Comparison of ENCODE assay signal across 10 cellular contexts in the genomic region with DNA sequence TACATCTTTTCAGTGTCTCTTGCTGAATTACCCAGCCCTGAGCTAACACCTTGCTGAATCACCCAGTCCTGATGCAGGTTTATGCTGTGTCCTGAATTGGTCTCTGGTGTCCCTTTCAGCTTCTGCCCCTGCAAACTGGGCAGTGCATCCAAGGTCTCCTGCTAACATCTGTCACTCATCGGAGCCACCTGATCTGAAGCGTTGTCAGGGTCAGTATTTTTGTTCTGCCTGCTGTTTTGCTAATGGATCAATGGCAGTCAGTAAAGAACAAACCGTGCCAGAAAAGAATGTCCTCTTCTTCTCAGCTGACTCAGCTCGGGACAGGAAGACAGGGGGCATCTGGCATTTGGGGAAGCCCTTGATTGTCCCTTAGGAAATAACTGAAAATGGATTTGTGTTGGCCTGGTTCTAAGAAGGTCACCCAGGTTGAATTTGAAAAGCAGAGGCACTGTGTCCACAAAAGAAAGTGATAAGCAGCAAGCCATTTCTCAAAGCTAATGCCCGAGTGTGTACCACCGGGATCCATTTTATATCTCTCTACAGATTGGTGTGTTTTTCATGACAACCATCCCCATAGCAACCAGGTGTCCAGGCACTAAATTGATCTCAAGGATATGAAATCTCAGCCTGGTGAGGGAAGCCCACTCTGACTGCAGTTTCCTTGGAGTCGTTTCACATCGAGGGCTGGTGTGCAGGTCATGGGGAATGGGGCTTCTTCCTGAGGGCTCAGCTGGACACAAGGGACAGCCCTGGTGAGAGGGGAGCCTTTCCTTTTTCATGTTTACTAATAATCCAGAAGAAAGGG.
DNase-seq lines count a peak whose midpoint lies in the region; ATAC-seq and TF ChIP-seq lines count a peak whose summit lies in the region.
"Had no signal": no experiment of that assay in that cellular context is flagged by ENCODE, and none has a peak within 500 bp of the region (broad histone marks: within the 10 kb centered on the region; RNA-seq: fewer than 3 reads in every experiment).

No MANE protein-coding gene starts in this region.

- H3F3A ChIP-seq in PC-3 (ENCODE audit: low read length, unreplicated experiment) = peaks cover 9% of the 10 kb centered on the region

- no peaks in the 10 kb centered on the region for H3K79me2 ChIP-seq in PC-3 (ENCODE audit: low read length)

- no peak for TF ChIP-seq EP300 in suprapubic skin (IDR thresholded peaks at IDR 0.05)

- intact Hi-C loops in PC-3 (cut with micrococcal nuclease) = loop anchor here (5.0 kb wide), 1 partner anchor 243 kb away; no protein-coding TSS in a partner anchor

- H3K27ac ChIP-seq in cingulate gyrus (ENCODE audit: low read depth, low read length) = peak overlapping the region; percentile 25
- H3K27ac ChIP-seq in suprapubic skin = peak overlapping the region; percentile 98
- no peak overlapping the region for H3K27ac ChIP-seq in PC-3 (ENCODE audit: low read length)

- H2AFZ ChIP-seq in PC-3 (ENCODE audit: low read length) = no peak overlapping the region

- H3K4me1 ChIP-seq in mucosa of stomach (ENCODE audit: control insufficient read depth, insufficient read depth, low read length) = peaks cover 82% of the 10 kb centered on the region
- H3K4me1 ChIP-seq in suprapubic skin = peaks cover 87% of the 10 kb centered on the region
- H3K4me1 ChIP-seq in PC-3 (ENCODE audit: insufficient read depth, low read length) = peaks cover 27% of the 10 kb centered on the region

- TF ChIP-seq CTCF in suprapubic skin (IDR thresholded peaks at IDR 0.05) (no peak), PC-3 (conservative IDR thresholded peaks at IDR 0.05; ENCODE audit: low read depth, low read length) (no peak)

- no peaks in the 10 kb centered on the region for H4K20me1 ChIP-seq in PC-3 (ENCODE audit: low read length)

- ATAC-seq in PC-3 = no peak
- ATAC-seq: activated CD4-positive, CD25-positive, alpha-beta regulatory T cell treated with anti-CD3 and anti-CD28 coated beads, Interleukin-2, amount 50 U/mL, for 24 hours; activated naive CD4-positive, alpha-beta T cell treated with anti-CD3 and anti-CD28 coated beads, Interleukin-2, amount 50 U/mL, for 72 hours had no signal

- WGBS in suprapubic skin = 75% methylated on average over 8 of the region's 8 CpGs

- POLR2A ChIA-PET in PC-3 (lab: Charles Lee; ENCODE audit: unreplicated experiment) = no interaction called here

- H3K9ac ChIP-seq in mucosa of stomach (ENCODE audit: low read length) (peak overlapping the region; percentile 3), PC-3 (ENCODE audit: low read length) (no peak overlapping the region)

- CTCF ChIA-PET in PC-3 (lab: Charles Lee) = no interaction called here

- H3K4me3 ChIP-seq in mucosa of stomach (ENCODE audit: low read length) (no peak overlapping the region), suprapubic skin (no peak overlapping the region), PC-3 (ENCODE audit: low read length) (no peak overlapping the region)

- H3K36me3 ChIP-seq in mucosa of stomach (ENCODE audit: control insufficient read depth, insufficient read depth, low read length) = no peaks in the 10 kb centered on the region
- H3K36me3 ChIP-seq in suprapubic skin = no peaks in the 10 kb centered on the region
- no peaks in the 10 kb centered on the region for H3K36me3 ChIP-seq in PC-3 (ENCODE audit: low read depth, low read length)

- TF ChIP-seq POLR2A in suprapubic skin (IDR thresholded peaks at IDR 0.05) = no peak

- no peaks in the 10 kb centered on the region for H3K9me2 ChIP-seq in PC-3 (replicated peaks; ENCODE audit: low read length)

- BruUV-seq in PC-3 (replicated peaks; lab: Mats Ljungman, UMichigan) = no TSS peak

- H3K4me2 ChIP-seq in PC-3 (ENCODE audit: low read length) = no peak overlapping the region

- H3K9me3 ChIP-seq in mucosa of stomach (ENCODE audit: control insufficient read depth, low read length) = no peaks in the 10 kb centered on the region
- H3K9me3 ChIP-seq in suprapubic skin = no peaks in the 10 kb centered on the region
- no peaks in the 10 kb centered on the region for H3K9me3 ChIP-seq in PC-3 (ENCODE audit: low read length)

- H3K27me3 ChIP-seq in mucosa of stomach (ENCODE audit: control insufficient read depth, insufficient read depth, low read length) (no peaks in the 10 kb centered on the region), suprapubic skin (no peaks in the 10 kb centered on the region), PC-3 (ENCODE audit: low read length) (no peaks in the 10 kb centered on the region)

- DNase-seq in NCI-H1092 treated with DMSO at 0.1 percent for 48 hours (lab: John Stamatoyannopoulos, UW) (peak; percentile 57), suprapubic skin (ENCODE audit: low spot score in 2 of 2) (no peak), PC-3 (no peak), hippocampal formation (lab: John Stamatoyannopoulos, UW) (no peak)
- no peak for DNase-seq in stimulated activated naive CD4-positive, alpha-beta T cell (lab: John Stamatoyannopoulos, UW)
- DNase-seq: NCI-H1436 had no signal
